ENCODE assay signal across 30 cellular contexts in genomic region chr2:239141021-239141760, GRCh38.
"Had no signal": no experiment of that assay in that cellular context is flagged by ENCODE, and none has a peak within 500 bp of the region (broad histone marks: within the 10 kb centered on the region; RNA-seq: fewer than 3 reads in every experiment).

No MANE protein-coding gene starts in this region.

- H2AFZ ChIP-seq: parathyroid adenoma had no signal

- H3K9me3 ChIP-seq: gastrocnemius medialis, heart left ventricle, right lobe of liver, testis, tibial artery had no signal

- ATAC-seq: esophagus mucosa; gastrocnemius medialis; heart left ventricle; left lobe of liver; natural killer cell; right lobe of liver; stimulated activated naive CD8-positive, alpha-beta T cell treated with anti-CD3 and anti-CD28 coated beads, Interleukin-15, amount 100 ng/mL, for 72 hours had no signal

- H3K9ac ChIP-seq: parathyroid adenoma had no signal

- H3K27ac Mint-ChIP-seq: endodermal cell, natural killer cell, progenitor cell of endocrine pancreas, type B pancreatic cell had no signal

- H3K27me3 ChIP-seq: cardiac muscle cell, gastrocnemius medialis, heart left ventricle, right lobe of liver, testis, tibial artery had no signal

- H3K36me3 Mint-ChIP-seq: natural killer cell had no signal

- H3K27ac ChIP-seq: epithelial cell of prostate, heart left ventricle, parathyroid adenoma, right lobe of liver, testis, tibial artery had no signal

- DNase-seq: cortex of kidney; effector CD8-positive, alpha-beta T cell; endodermal cell; foreskin fibroblast; gastrocnemius medialis; hippocampal formation; islet precursor cell; kidney glomerular epithelial cell; mammary epithelial cell; mesendoderm; midbrain; natural killer cell; small intestine; stimulated activated CD4-positive, alpha-beta T cell treated with anti-CD3 and anti-CD28 coated beads, Interleukin-15, amount 100 ng/mL, for 24 hours; stimulated activated CD4-positive, alpha-beta T cell treated with anti-CD3 and anti-CD28 coated beads, Interleukin-2, amount 100 ng/mL, for 48 hours; stimulated activated naive CD4-positive, alpha-beta T cell; stimulated activated naive CD8-positive, alpha-beta T cell treated with anti-CD3 and anti-CD28 coated beads, Interleukin-15, amount 100 ng/mL, for 72 hours; testis; tibial artery had no signal

- H3K9me3 Mint-ChIP-seq: central memory CD8-positive, alpha-beta T cell; endodermal cell; natural killer cell; type B pancreatic cell had no signal

- H3K4me3 Mint-ChIP-seq: central memory CD8-positive, alpha-beta T cell; endodermal cell; natural killer cell; stimulated activated naive CD8-positive, alpha-beta T cell treated with anti-CD3 and anti-CD28 coated beads, Interleukin-15, amount 100 ng/mL, for 72 hours; type B pancreatic cell had no signal

- H3K27me3 Mint-ChIP-seq: central memory CD8-positive, alpha-beta T cell; progenitor cell of endocrine pancreas; stimulated activated naive CD8-positive, alpha-beta T cell treated with anti-CD3 and anti-CD28 coated beads, Interleukin-15, amount 100 ng/mL, for 72 hours; type B pancreatic cell had no signal

- H3K4me3 ChIP-seq: cardiac muscle cell, gastrocnemius medialis, heart left ventricle, right lobe of liver, testis, tibial artery had no signal

- H3K4me1 ChIP-seq: gastrocnemius medialis, parathyroid adenoma, right lobe of liver, tibial artery had no signal

- H3K4me1 Mint-ChIP-seq: neural crest cell had no signal
